17 cellular contexts compared by ENCODE assay signal in the genomic region with DNA sequence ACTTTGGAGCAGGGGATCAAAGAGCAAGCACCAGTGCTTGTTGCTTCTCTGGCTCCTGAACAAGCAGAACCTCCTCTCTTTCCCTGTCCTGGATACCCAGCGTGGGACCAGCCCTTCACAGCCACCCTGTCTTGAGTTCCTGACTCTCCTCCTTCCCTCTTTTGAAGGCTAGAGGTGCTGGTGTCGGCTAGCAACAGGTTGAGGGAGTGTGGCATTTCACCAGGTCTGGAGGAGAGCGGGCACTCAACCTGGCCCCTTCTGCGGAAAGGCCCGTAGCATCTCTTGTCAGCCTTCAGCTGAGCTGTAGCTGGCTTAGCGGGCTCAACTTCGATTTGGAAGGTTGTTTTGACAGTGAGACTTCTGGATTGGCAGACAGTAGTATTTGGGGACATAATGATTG. TPM values are rescaled to one million over a fixed set of nuclear protein-coding genes. Genes with fewer than 3 reads are reported as not detected.
DNase-seq lines count a peak whose midpoint lies in the region; ATAC-seq, FAIRE-seq and TF ChIP-seq lines count a peak whose summit lies in the region.
"Had no signal": no experiment of that assay in that cellular context is flagged by ENCODE, and none has a peak within 500 bp of the region (broad histone marks: within the 10 kb centered on the region; RNA-seq: fewer than 3 reads in every experiment).

No MANE protein-coding gene starts in this region.

- WGBS in HepG2 (ENCODE audit: low lambda C conversion rate): 84% methylated on average over 7 of the region's 7 CpGs
- WGBS in right lobe of liver (ENCODE audit: insufficient coverage, low coverage, low lambda C conversion rate, missing lambda C conversion rate): 80% methylated on average over 1 of the region's 7 CpGs
- 74 to 92% (median 86%) methylated on average over 7 of the region's 7 CpGs for WGBS in spleen, 5 donors

- 0 out of 2 replicates have a peak, but pooled peaks cover 3% of the 10 kb centered on the region for H4K20me1 ChIP-seq in HepG2 (ENCODE audit: insufficient read depth, low read length)

- no peak for TF ChIP-seq EP300 in HepG2 (IDR thresholded peaks at IDR 0.05; ENCODE audit: low read depth in 2 of 2, low read length in 2 of 2)
- no peak for TF ChIP-seq EP300 in HepG2 (CRISPR knock-in tag; IDR thresholded peaks at IDR 0.05; ENCODE audit: borderline replicate concordance)

- TF ChIP-seq POLR2A in HepG2 (IDR thresholded peaks at IDR 0.05; ENCODE audit: insufficient read depth in 1 of 2, low read depth in 2 of 2, low read length in 2 of 2) (no peak), right lobe of liver (IDR thresholded peaks at IDR 0.05) (no peak), spleen (IDR thresholded peaks at IDR 0.05) (no peak)

- no peaks in the 10 kb centered on the region for H3K9me3 ChIP-seq in HepG2 (ENCODE audit: low read length)
- H3K9me3 ChIP-seq in right lobe of liver: no peaks in the 10 kb centered on the region
- no peaks in the 10 kb centered on the region for H3K9me3 ChIP-seq in mucosa of rectum (ENCODE audit: control insufficient read depth in 2 of 2, low read length in 2 of 2)
- H3K9me3 ChIP-seq in spleen: no peaks in the 10 kb centered on the region
- H3K9me3 ChIP-seq: esophagus muscularis mucosa had no signal

- no peak for TF ChIP-seq CTCF in HepG2 (CRISPR knock-in tag; IDR thresholded peaks at IDR 0.05)
- TF ChIP-seq CTCF in right lobe of liver (IDR thresholded peaks at IDR 0.05): no peak
- TF ChIP-seq CTCF in MCF 10A (IDR thresholded peaks at IDR 0.05; ENCODE audit: unreplicated experiment): no peak
- no peak for TF ChIP-seq CTCF in type B pancreatic cell (conservative IDR thresholded peaks at IDR 0.05)
- no peak for TF ChIP-seq CTCF in spleen (IDR thresholded peaks at IDR 0.05 in 8 of 11, conservative IDR thresholded peaks at IDR 0.05 in 3 of 11)

- H3K9me3 Mint-ChIP-seq in MCF 10A (ENCODE audit: unreplicated experiment) (no peaks in the 10 kb centered on the region), type B pancreatic cell (no peaks in the 10 kb centered on the region)

- POLR2A ChIA-PET in HepG2 (lab: Yijun Ruan, JAX): interaction anchor here (2.9 kb wide), 1 partner anchor 51 kb away, joined by 23 read pairs; a partner anchor contains a TSS
- POLR2A ChIA-PET in MCF 10A (lab: Yijun Ruan, JAX): interaction anchor here (0.8 to 4.1 kb wide), 4 partner anchors 46 to 85 kb away, joined by 4 to 22 read pairs (median 8); a partner anchor contains a TSS

- CTCF ChIA-PET in HepG2 (lab: Yijun Ruan, JAX; ENCODE audit: low intra/inter-chr PET ratio, low total read pairs): interaction anchor here (0.7 kb wide), 1 partner anchor 79 kb away, joined by 3 read pairs; no protein-coding TSS in a partner anchor
- CTCF ChIA-PET in MCF 10A (lab: Yijun Ruan, JAX): interaction anchor here (0.6 to 4.0 kb wide), 3 partner anchors 47 to 893 kb away, joined by 3 to 24 read pairs (median 4); a partner anchor contains a TSS

- H3K27ac Mint-ChIP-seq in MCF 10A (ENCODE audit: low read depth, unreplicated experiment) (peak overlapping the region; percentile 80), type B pancreatic cell (peak overlapping the region; percentile 38)

- H3K9ac ChIP-seq in HepG2 (ENCODE audit: insufficient read depth, low read depth, low read length): peak overlapping the region; percentile 80; the same call in 1 of the 2 replicates
- peak overlapping the region in 1 of 2 donors; percentile 76 for H3K9ac ChIP-seq in mucosa of rectum (ENCODE audit: low read depth in 1 of 2, low read length in 2 of 2)

- H3K27ac ChIP-seq in HepG2 (ENCODE audit: extremely low read length, insufficient read depth, low read length): no peak overlapping the region
- peak overlapping the region in 1 of 3 donors; percentile 8 for H3K27ac ChIP-seq in right lobe of liver
- H3K27ac ChIP-seq in mucosa of rectum (ENCODE audit: low read depth in 2 of 2, low read length in 2 of 2): peak overlapping the region; percentile 26 to 99
- H3K27ac ChIP-seq in spleen: peak overlapping the region in 3 of 8 donors; percentile 87 to 93 (median 92)
- H3K27ac ChIP-seq: esophagus muscularis mucosa had no signal

- ATAC-seq in HepG2 (no peak), right lobe of liver (no peak), GM18858 (IDR thresholded peaks at IDR 0.05; ENCODE audit: unreplicated experiment) (no peak), HG03342 (IDR thresholded peaks at IDR 0.05; ENCODE audit: unreplicated experiment) (no peak)

- H3K4me1 ChIP-seq in HepG2 (ENCODE audit: insufficient read depth, low read length) (peaks cover 41% of the 10 kb centered on the region), right lobe of liver (peaks cover 0 to 39% (median 10%) of the 10 kb centered on the region in 4 donors), mucosa of rectum (ENCODE audit: control insufficient read depth in 2 of 2, insufficient read depth in 2 of 2, low read length in 2 of 2) (peaks cover 41 to 44% of the 10 kb centered on the region in 2 donors), spleen (peaks cover 36 to 96% (median 59%) of the 10 kb centered on the region in 6 donors)

- intact Hi-C loops in HepG2 (cut with micrococcal nuclease; ENCODE audit: unreplicated experiment): no loop called here
- intact Hi-C loops in right lobe of liver (cut with DNase I): no loop called here
- intact Hi-C loops in MCF 10A (cut with micrococcal nuclease): no loop called here
- intact Hi-C loops in spleen (cut with DNase I; ENCODE audit: low total_unique reads): no loop called here

- no peak for TF ChIP-seq RAD21 in HepG2 (CRISPR knock-in tag; IDR thresholded peaks at IDR 0.05)

- no peaks in the 10 kb centered on the region for H3K27me3 Mint-ChIP-seq in MCF 10A (ENCODE audit: insufficient read depth, unreplicated experiment)
- H3K27me3 Mint-ChIP-seq in type B pancreatic cell: no peaks in the 10 kb centered on the region

- H3K36me3 ChIP-seq in HepG2 (replicated peaks in 1 of 2; ENCODE audit: control insufficient read depth in 1 of 2, insufficient read depth in 2 of 2, low read length in 2 of 2) (peaks cover 7 to 17% of the 10 kb centered on the region in 2 experiments), right lobe of liver (no peaks in the 10 kb centered on the region), mucosa of rectum (ENCODE audit: control insufficient read depth in 2 of 2, insufficient read depth in 2 of 2, low read length in 2 of 2) (peaks cover 7 to 19% of the 10 kb centered on the region in 2 donors), spleen (peaks cover 0 to 39% (median 9%) of the 10 kb centered on the region in 6 donors)

- H3K4me2 ChIP-seq in HepG2 (ENCODE audit: low read depth, low read length): peak overlapping the region; percentile 95

- BruUV-seq in HepG2 (replicated peaks; lab: Mats Ljungman, UMichigan) (no TSS peak), MCF 10A (replicated peaks; lab: Mats Ljungman, UMichigan) (no TSS peak)

- H3K4me3 ChIP-seq in HepG2 (replicated peaks in 1 of 3; ENCODE audit: insufficient read depth in 1 of 3, low read depth in 2 of 3, low read length in 3 of 3) (no peak overlapping the region), right lobe of liver (no peak overlapping the region), mucosa of rectum (ENCODE audit: low read length in 2 of 2) (peak overlapping the region; percentile 69 to 79), spleen (peak overlapping the region in 1 of 8 donors; percentile 71)
- H3K4me3 ChIP-seq: esophagus muscularis mucosa had no signal

- DNase-seq in HepG2 (ENCODE audit: low spot score) (no peak), right lobe of liver (no peak), MCF 10A (ENCODE audit: unreplicated experiment) (no peak), type B pancreatic cell (ENCODE audit: extremely low spot score, unreplicated experiment) (no peak), spleen (no peak)
- DNase-seq: amniotic stem cell, head of caudate nucleus, kidney glomerular epithelial cell, NCI-H187 treated with DMSO at 0.1 percent for 48 hours, NCI-H526 treated with DMSO at 0.1 percent for 48 hours, retina had no signal

- H3K36me3 Mint-ChIP-seq in MCF 10A (ENCODE audit: insufficient read depth, unreplicated experiment) (peaks cover 15% of the 10 kb centered on the region), type B pancreatic cell (peaks cover 12% of the 10 kb centered on the region)

- H3K27me3 ChIP-seq in HepG2 (ENCODE audit: control insufficient read depth in 1 of 2, insufficient read depth in 2 of 2, low read length in 2 of 2) (no peaks in the 10 kb centered on the region), right lobe of liver (no peaks in the 10 kb centered on the region), mucosa of rectum (ENCODE audit: control insufficient read depth in 2 of 2, insufficient read depth in 2 of 2, low read length in 2 of 2) (no peaks in the 10 kb centered on the region), spleen (replicated peaks in 1 of 7) (no peaks in the 10 kb centered on the region)
- H3K27me3 ChIP-seq: esophagus muscularis mucosa had no signal

- no peak for FAIRE-seq in HepG2 (lab: Jason Lieb, UNC)
- FAIRE-seq: D721Med, HTR-8/SVneo had no signal

- H2AFZ ChIP-seq in HepG2 (ENCODE audit: low read length): no peak overlapping the region

- peak overlapping the region; percentile 74 for H3K4me3 Mint-ChIP-seq in MCF 10A (ENCODE audit: unreplicated experiment)
- no peak overlapping the region for H3K4me3 Mint-ChIP-seq in type B pancreatic cell

- in situ Hi-C loops in HepG2 (cut with HindIII; ENCODE audit: extremely low pct_ligation_motif_present, low pct_unique_long_range_greater_than_20kb): no loop called here

- H3K4me1 Mint-ChIP-seq in MCF 10A (ENCODE audit: insufficient read depth, unreplicated experiment) (peaks cover 42% of the 10 kb centered on the region), type B pancreatic cell (ENCODE audit: unreplicated experiment) (peaks cover 27% of the 10 kb centered on the region)

- peaks cover 53% of the 10 kb centered on the region for H3K79me2 ChIP-seq in HepG2 (ENCODE audit: insufficient read depth, low read length)

RNA-seq across cellular contexts. Expression of a gene that starts 26.6 kb away (rescaled TPM):
- total RNA-seq in HepG2 (2016; rRNA removed; fragmentation: Illumina TruSeq; extraction: Trizol) (6.9 and 8.5 TPM in 2 replicates), right lobe of liver (under 1 TPM in 1 of 6 experiments, not detected in 5; 0.15 TPM), MCF 10A (2022) (0.15 TPM in 1 of 2 replicates, not detected in the other), type B pancreatic cell (ENCODE audit: low replicate concordance) (8.1 and 38.1 TPM in 2 replicates), spleen (under 1 TPM in 5 of 7 donors, not detected in 2; 0.17 to 0.52 (median 0.26) TPM)
- total RNA-seq in HepG2 (2016; cell fraction: cytosol; rRNA removed; fragmentation: Illumina TruSeq; extraction: Trizol; ENCODE audit: low read depth): 4.0 and 4.8 TPM in 2 replicates
- total RNA-seq in HepG2 (2016; cell fraction: insoluble cytoplasmic fraction; rRNA removed; fragmentation: Illumina TruSeq; extraction: Trizol): 5.2 and 8.3 TPM in 2 replicates
- total RNA-seq in HepG2 (2016; cell fraction: membrane; rRNA removed; fragmentation: Illumina TruSeq; extraction: Trizol): 9.3 and 10.4 TPM in 2 replicates
- 4.9 and 5.7 TPM in 2 replicates for total RNA-seq in HepG2 (2016; cell fraction: nucleus; rRNA removed; fragmentation: Illumina TruSeq; extraction: Trizol)
- polyA plus RNA-seq in HepG2 (2011; rRNA removed) (8.3 and 9.1 TPM in 2 replicates), spleen (under 1 TPM; 0.07 to 0.18 (median 0.10) TPM)
- 6.2 and 8.1 TPM in 2 replicates for polyA plus RNA-seq in HepG2 (2011; cell fraction: cytosol; rRNA removed)
- polyA plus RNA-seq in HepG2 (2011; cell fraction: nucleus; rRNA removed): 12.4 and 14.3 TPM in 2 replicates
- polyA plus RNA-seq in HepG2 (2012): 4.5 and 6.4 TPM in 2 replicates
- 5.0 and 5.5 TPM in 2 replicates for polyA plus RNA-seq in HepG2 (2016; cell fraction: cytosol; fragmentation: Illumina TruSeq; extraction: Trizol; ENCODE audit: low read depth)
- 8.9 and 9.7 TPM in 2 replicates for polyA plus RNA-seq in HepG2 (2016; cell fraction: insoluble cytoplasmic fraction; fragmentation: Illumina TruSeq; extraction: Trizol; ENCODE audit: low read depth)
- polyA plus RNA-seq in HepG2 (2016; cell fraction: membrane; fragmentation: Illumina TruSeq; extraction: Trizol; ENCODE audit: low read depth): 8.9 and 10.1 TPM in 2 replicates
- polyA plus RNA-seq in HepG2 (2016; cell fraction: nucleus; fragmentation: Illumina TruSeq; extraction: Trizol; ENCODE audit: insufficient read depth, low read depth): 16.2 and 16.9 TPM in 2 replicates
- polyA minus RNA-seq in HepG2 (2011; rRNA and poly(A)+ RNA removed; ENCODE audit: low replicate concordance): 2.5 and 13.8 TPM in 2 replicates
- polyA minus RNA-seq in HepG2 (2011; cell fraction: cytosol; rRNA and poly(A)+ RNA removed): 5.5 and 6.2 TPM in 2 replicates
- 3.2 and 3.3 TPM in 2 replicates for polyA minus RNA-seq in HepG2 (2011; cell fraction: nucleus; rRNA and poly(A)+ RNA removed)

RNA-seq across cellular contexts. Expression of a gene that starts 48.4 kb away (rescaled TPM):
- total RNA-seq in HepG2 (2016; rRNA removed; fragmentation: Illumina TruSeq; extraction: Trizol): 17.1 and 17.9 TPM in 2 replicates
- total RNA-seq in HepG2 (2016; cell fraction: cytosol; rRNA removed; fragmentation: Illumina TruSeq; extraction: Trizol; ENCODE audit: low read depth): 1.8 and 2.2 TPM in 2 replicates
- total RNA-seq in HepG2 (2016; cell fraction: insoluble cytoplasmic fraction; rRNA removed; fragmentation: Illumina TruSeq; extraction: Trizol): 15.4 and 20.1 TPM in 2 replicates
- total RNA-seq in HepG2 (2016; cell fraction: membrane; rRNA removed; fragmentation: Illumina TruSeq; extraction: Trizol): 6.7 and 7.0 TPM in 2 replicates
- total RNA-seq in HepG2 (2016; cell fraction: nucleus; rRNA removed; fragmentation: Illumina TruSeq; extraction: Trizol): 15.0 and 17.0 TPM in 2 replicates
- 11.1 and 14.3 TPM in 2 replicates for polyA plus RNA-seq in HepG2 (2011; rRNA removed)
- polyA plus RNA-seq in HepG2 (2011; cell fraction: cytosol; rRNA removed): 9.0 and 9.1 TPM in 2 replicates
- polyA plus RNA-seq in HepG2 (2011; cell fraction: nucleus; rRNA removed): 34.5 and 44.9 TPM in 2 replicates
- polyA plus RNA-seq in HepG2 (2012): 8.9 TPM in 2 replicates
- polyA plus RNA-seq in HepG2 (2016; cell fraction: cytosol; fragmentation: Illumina TruSeq; extraction: Trizol; ENCODE audit: low read depth): 2.0 and 2.2 TPM in 2 replicates
- 19.2 and 20.6 TPM in 2 replicates for polyA plus RNA-seq in HepG2 (2016; cell fraction: insoluble cytoplasmic fraction; fragmentation: Illumina TruSeq; extraction: Trizol; ENCODE audit: low read depth)
- polyA plus RNA-seq in HepG2 (2016; cell fraction: membrane; fragmentation: Illumina TruSeq; extraction: Trizol; ENCODE audit: low read depth): 4.0 and 4.3 TPM in 2 replicates
- 43.1 and 48.7 TPM in 2 replicates for polyA plus RNA-seq in HepG2 (2016; cell fraction: nucleus; fragmentation: Illumina TruSeq; extraction: Trizol; ENCODE audit: insufficient read depth, low read depth)
- 10.7 and 27.3 TPM in 2 replicates for polyA minus RNA-seq in HepG2 (2011; rRNA and poly(A)+ RNA removed; ENCODE audit: low replicate concordance)
- polyA minus RNA-seq in HepG2 (2011; cell fraction: cytosol; rRNA and poly(A)+ RNA removed): 3.8 and 4.3 TPM in 2 replicates
- 18.0 and 19.6 TPM in 2 replicates for polyA minus RNA-seq in HepG2 (2011; cell fraction: nucleus; rRNA and poly(A)+ RNA removed)
- 1 to 10 TPM; 3.6 to 7.5 (median 4.6) TPM for total RNA-seq in right lobe of liver
- 11.7 and 13.4 TPM in 2 replicates for total RNA-seq in MCF 10A (2022)
- total RNA-seq in type B pancreatic cell (ENCODE audit: low replicate concordance): 33.8 and 51.2 TPM in 2 replicates
- 10 to 100 TPM; 27.2 to 45.4 (median 35.9) TPM for total RNA-seq in spleen
- polyA plus RNA-seq in spleen: 10 to 100 TPM; 12.1 to 21.4 (median 19.8) TPM

RNA-seq across cellular contexts. Expression of a gene that starts 51.5 kb away (rescaled TPM):
- 13.9 and 17.4 TPM in 2 replicates for total RNA-seq in HepG2 (2016; rRNA removed; fragmentation: Illumina TruSeq; extraction: Trizol)
- 2.8 and 3.2 TPM in 2 replicates for total RNA-seq in HepG2 (2016; cell fraction: cytosol; rRNA removed; fragmentation: Illumina TruSeq; extraction: Trizol; ENCODE audit: low read depth)
- total RNA-seq in HepG2 (2016; cell fraction: insoluble cytoplasmic fraction; rRNA removed; fragmentation: Illumina TruSeq; extraction: Trizol): 13.6 and 14.5 TPM in 2 replicates
- total RNA-seq in HepG2 (2016; cell fraction: membrane; rRNA removed; fragmentation: Illumina TruSeq; extraction: Trizol): 10.2 and 10.4 TPM in 2 replicates
- 13.5 and 15.1 TPM in 2 replicates for total RNA-seq in HepG2 (2016; cell fraction: nucleus; rRNA removed; fragmentation: Illumina TruSeq; extraction: Trizol)
- 13.5 and 14.6 TPM in 2 replicates for polyA plus RNA-seq in HepG2 (2011; rRNA removed)
- polyA plus RNA-seq in HepG2 (2011; cell fraction: cytosol; rRNA removed): 9.1 and 10.3 TPM in 2 replicates
- 16.5 and 18.4 TPM in 2 replicates for polyA plus RNA-seq in HepG2 (2011; cell fraction: nucleus; rRNA removed)
- 11.6 and 13.0 TPM in 2 replicates for polyA plus RNA-seq in HepG2 (2012)
- 1.5 and 1.6 TPM in 2 replicates for polyA plus RNA-seq in HepG2 (2016; cell fraction: cytosol; fragmentation: Illumina TruSeq; extraction: Trizol; ENCODE audit: low read depth)
- polyA plus RNA-seq in HepG2 (2016; cell fraction: insoluble cytoplasmic fraction; fragmentation: Illumina TruSeq; extraction: Trizol; ENCODE audit: low read depth): 13.0 and 19.7 TPM in 2 replicates
- 6.2 and 6.3 TPM in 2 replicates for polyA plus RNA-seq in HepG2 (2016; cell fraction: membrane; fragmentation: Illumina TruSeq; extraction: Trizol; ENCODE audit: low read depth)
- 21.4 and 25.0 TPM in 2 replicates for polyA plus RNA-seq in HepG2 (2016; cell fraction: nucleus; fragmentation: Illumina TruSeq; extraction: Trizol; ENCODE audit: insufficient read depth, low read depth)
- 21.4 and 36.1 TPM in 2 replicates for polyA minus RNA-seq in HepG2 (2011; rRNA and poly(A)+ RNA removed; ENCODE audit: low replicate concordance)
- 15.8 and 17.9 TPM in 2 replicates for polyA minus RNA-seq in HepG2 (2011; cell fraction: cytosol; rRNA and poly(A)+ RNA removed)
- 10.9 and 17.4 TPM in 2 replicates for polyA minus RNA-seq in HepG2 (2011; cell fraction: nucleus; rRNA and poly(A)+ RNA removed)
- total RNA-seq in right lobe of liver: 10 to 100 TPM; 10.6 to 14.8 (median 12.2) TPM
- total RNA-seq in MCF 10A (2022): 36.9 and 39.8 TPM in 2 replicates
- total RNA-seq in type B pancreatic cell (ENCODE audit: low replicate concordance): 52.8 and 73.5 TPM in 2 replicates
- total RNA-seq in spleen: 10 to 100 TPM; 41.2 to 67.3 (median 48.6) TPM
- polyA plus RNA-seq in spleen: 10 to 100 TPM in 1 of 3 donors, 1 to 10 TPM in 2; 6.9 to 23.3 (median 7.0) TPM

Comparison
In these comparisons a context has a peak if more than half of its experiments do, and no peak if none do; other contexts are left out.
1. H3K4me3 ChIP-seq: peak in mucosa of rectum (2 of 2); none in HepG2 (0 of 3) and right lobe of liver (0 of 3).